9 cellular contexts compared by ENCODE assay signal in the genomic region with DNA sequence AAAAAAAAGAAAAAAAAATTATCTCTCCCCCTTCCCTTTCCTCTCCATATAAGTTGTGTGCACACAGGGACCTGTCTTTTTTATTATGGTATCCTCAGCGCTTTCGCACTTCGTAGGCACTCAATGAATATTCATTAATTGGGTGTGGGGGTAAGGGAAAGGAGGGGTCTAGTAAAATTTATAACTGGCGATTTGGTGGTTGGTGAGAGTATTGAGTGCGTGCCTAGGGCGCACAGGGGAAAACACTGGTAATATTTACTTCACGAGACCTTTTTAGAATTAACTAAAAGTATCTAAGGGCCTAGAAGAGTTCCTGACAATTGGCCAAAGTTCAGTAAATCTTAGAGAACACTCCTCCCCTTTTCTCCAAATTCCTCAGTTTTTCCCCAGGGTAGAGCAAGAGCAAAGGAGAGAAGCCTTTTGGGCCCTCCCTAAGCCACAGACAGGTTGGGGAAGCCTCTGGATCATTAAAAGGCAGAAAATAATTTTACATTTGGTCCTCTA. TPM values are rescaled to one million over a fixed set of nuclear protein-coding genes. Genes with fewer than 3 reads are reported as not detected.
DNase-seq lines count a peak whose midpoint lies in the region; ATAC-seq and TF ChIP-seq lines count a peak whose summit lies in the region.
"Had no signal": no experiment of that assay in that cellular context is flagged by ENCODE, and none has a peak within 500 bp of the region (broad histone marks: within the 10 kb centered on the region; RNA-seq: fewer than 3 reads in every experiment).

No MANE protein-coding gene starts in this region.

- TF ChIP-seq POLR2A in Peyer's patch (IDR thresholded peaks at IDR 0.05) (no peak), esophagus squamous epithelium (IDR thresholded peaks at IDR 0.05) (no peak), erythroblast (IDR thresholded peaks at IDR 0.05; ENCODE audit: low read length) (no peak)

- DNase-seq in AG20443 (ENCODE audit: low spot score) (peak; percentile 9), Peyer's patch (no peak), esophagus squamous epithelium (lab: John Stamatoyannopoulos, UW) (no peak), omental fat pad (ENCODE audit: low spot score) (no peak), NCI-H146 treated with DMSO at 0.1 percent for 48 hours (lab: John Stamatoyannopoulos, UW; ENCODE audit: unreplicated experiment) (no peak), iPS-NIHi11 (ENCODE audit: low spot score) (no peak), erythroblast (lab: John Stamatoyannopoulos, UW) (no peak)
- DNase-seq: effector memory CD4-positive, alpha-beta T cell had no signal

- peaks cover 0 to 6% (median 0%) of the 10 kb centered on the region in 4 donors for H3K4me1 ChIP-seq in Peyer's patch
- peaks cover 0 to 25% (median 6%) of the 10 kb centered on the region in 3 donors for H3K4me1 ChIP-seq in esophagus squamous epithelium

- H3K9me3 ChIP-seq in Peyer's patch (no peaks in the 10 kb centered on the region), esophagus squamous epithelium (no peaks in the 10 kb centered on the region)

- peak overlapping the region in 1 of 4 donors; percentile 46 for H3K27ac ChIP-seq in Peyer's patch
- peak overlapping the region in 2 of 4 donors; percentile 52 to 76 for H3K27ac ChIP-seq in esophagus squamous epithelium

- 87 to 91% methylated on average over 7 of the region's 7 CpGs for WGBS in esophagus squamous epithelium, 2 donors

- TF ChIP-seq CTCF in Peyer's patch (IDR thresholded peaks at IDR 0.05) (no peak), esophagus squamous epithelium (IDR thresholded peaks at IDR 0.05) (no peak), omental fat pad (IDR thresholded peaks at IDR 0.05) (no peak)

- intact Hi-C loops in esophagus squamous epithelium (cut with DNase I), result no loop called here

- H3K4me3 ChIP-seq in Peyer's patch (peak overlapping the region in 3 of 4 donors; percentile 46 to 55 (median 53)), esophagus squamous epithelium (peak overlapping the region; percentile 42 to 75 (median 52))

- peak; percentile 9 for ATAC-seq in omental fat pad (ENCODE audit: low FRiP score)
- no peak for ATAC-seq in HG02798 (IDR thresholded peaks at IDR 0.05; ENCODE audit: poor library complexity, unreplicated experiment)

- H3K27me3 ChIP-seq in Peyer's patch, result no peaks in the 10 kb centered on the region
- H3K27me3 ChIP-seq in esophagus squamous epithelium, result peaks cover 0 to 9% (median 0%) of the 10 kb centered on the region in 4 donors

- no peaks in the 10 kb centered on the region for H3K36me3 ChIP-seq in Peyer's patch
- no peaks in the 10 kb centered on the region for H3K36me3 ChIP-seq in esophagus squamous epithelium

RNA-seq across cellular contexts. Expression of a gene that starts 25.7 kb away (rescaled TPM):
- 10 to 100 TPM in 1 of 4 donors, 1 to 10 TPM in 3; 2.8 to 16.2 (median 6.8) TPM for total RNA-seq in Peyer's patch
- total RNA-seq in esophagus squamous epithelium, result 10 to 100 TPM in 3 of 4 donors, 1 to 10 TPM in 1; 6.5 to 16.9 (median 11.2) TPM
- 10 to 100 TPM; 13.4 to 59.9 (median 40.6) TPM for total RNA-seq in omental fat pad

RNA-seq across cellular contexts. Expression of a gene that starts 40.6 kb away (rescaled TPM):
- total RNA-seq in Peyer's patch (10 to 100 TPM; 29.4 to 82.5 (median 48.4) TPM), esophagus squamous epithelium (10 to 100 TPM; 15.3 to 22.6 (median 19.8) TPM), omental fat pad (10 to 100 TPM; 16.4 to 29.1 (median 20.3) TPM)
